Comparison of ENCODE assay signal across 8 cellular contexts in genomic region chr16:8655184-8655717, GRCh38. TPM values are rescaled to one million over a fixed set of nuclear protein-coding genes. Genes with fewer than 3 reads are reported as not detected.
DNase-seq lines count a peak whose midpoint lies in the region; ATAC-seq and TF ChIP-seq lines count a peak whose summit lies in the region.

No MANE protein-coding gene starts in this region.

- no peak overlapping the region for H3K4me2 ChIP-seq in trophoblast cell (ENCODE audit: low read length)

- peak; percentile 55 for ATAC-seq in Right ventricle myocardium superior (ENCODE audit: poor library complexity)
- ATAC-seq in right cardiac atrium: no peak

- H3K4me1 ChIP-seq in right cardiac atrium (ENCODE audit: control insufficient read depth, insufficient read depth, low read length): no peaks in the 10 kb centered on the region
- no peaks in the 10 kb centered on the region for H3K4me1 ChIP-seq in trophoblast cell (ENCODE audit: control insufficient read depth in 1 of 2, insufficient read depth in 2 of 2, low read length in 2 of 2)

- no peak overlapping the region for H3K23ac ChIP-seq in trophoblast cell (ENCODE audit: low read length)

- TF ChIP-seq CTCF in HFF-Myc (IDR thresholded peaks at IDR 0.05; ENCODE audit: low read depth, low read length, missing control alignments) (peak; percentile 77), cardiac fibroblast (IDR thresholded peaks at IDR 0.05; ENCODE audit: low read depth, low read length) (peak; percentile 47)

- no peak overlapping the region for H4K8ac ChIP-seq in trophoblast cell (ENCODE audit: low read depth, low read length)

- H2AFZ ChIP-seq in trophoblast cell (ENCODE audit: insufficient read depth, low read length, poor library complexity): no peak overlapping the region

- H3K4me3 ChIP-seq in right cardiac atrium (ENCODE audit: low read length): no peak overlapping the region
- H3K4me3 ChIP-seq in HFF-Myc (replicated peaks; ENCODE audit: low read depth, low read length): no peak overlapping the region
- no peak overlapping the region for H3K4me3 ChIP-seq in cardiac fibroblast (replicated peaks in 1 of 2; ENCODE audit: low read depth in 2 of 2, low read length in 2 of 2)
- H3K4me3 ChIP-seq in trophoblast cell (ENCODE audit: low read depth, low read length): no peak overlapping the region

- H3K18ac ChIP-seq in trophoblast cell (ENCODE audit: low read length): no peak overlapping the region

- H2AK5ac ChIP-seq in trophoblast cell (ENCODE audit: low read length): no peak overlapping the region

- no peaks in the 10 kb centered on the region for H3K9me3 ChIP-seq in right cardiac atrium (ENCODE audit: control insufficient read depth, low read length)
- no peaks in the 10 kb centered on the region for H3K9me3 ChIP-seq in trophoblast cell (ENCODE audit: insufficient read depth, low read depth, low read length)

- no peaks in the 10 kb centered on the region for H3K79me2 ChIP-seq in trophoblast cell (ENCODE audit: control insufficient read depth, insufficient read depth, low read length, poor library complexity)

- H2BK5ac ChIP-seq in trophoblast cell (ENCODE audit: low read depth, low read length, poor library complexity): no peak overlapping the region

- no peak overlapping the region for H2BK12ac ChIP-seq in trophoblast cell (ENCODE audit: low read length)

- no peak overlapping the region for H4K12ac ChIP-seq in trophoblast cell (ENCODE audit: low read depth, low read length)

- H2BK120ac ChIP-seq in trophoblast cell (ENCODE audit: insufficient read depth, low read length, poor library complexity): no peak overlapping the region

- H4K91ac ChIP-seq in trophoblast cell (ENCODE audit: low read depth, low read length): no peak overlapping the region

- intact Hi-C loops in Right ventricle myocardium superior (cut with DNase I) (no loop called here), right cardiac atrium (cut with DNase I) (loop anchor here in 3 of 4 donors (5.0 to 10.0 kb wide), 4 partner anchors 88 to 230 kb away; partner anchors contain the start of gene LITAFD (in 2 of the 3))

- H3K4ac ChIP-seq in trophoblast cell (ENCODE audit: low read depth, low read length): no peak overlapping the region

- H3K36me3 ChIP-seq in trophoblast cell (ENCODE audit: control insufficient read depth in 1 of 2, insufficient read depth in 2 of 2, low read length in 2 of 2): no peaks in the 10 kb centered on the region

- H3K27ac ChIP-seq in right cardiac atrium (ENCODE audit: low read length) (no peak overlapping the region), trophoblast cell (ENCODE audit: low read depth, low read length) (no peak overlapping the region)

- 77% methylated on average over 1 of the region's 1 CpG for WGBS in right cardiac atrium
- WGBS in trophoblast cell (ENCODE audit: extremely low coverage, insufficient coverage, insufficient read length): no CpG with 5 or more reads among the region's 1 CpG

- H3K79me1 ChIP-seq in trophoblast cell (ENCODE audit: low read length): no peaks in the 10 kb centered on the region

- H3K27me3 ChIP-seq in right cardiac atrium (ENCODE audit: control insufficient read depth, insufficient read depth) (no peaks in the 10 kb centered on the region), trophoblast cell (ENCODE audit: insufficient read depth, low read length) (no peaks in the 10 kb centered on the region)

- no peak for DNase-seq in Right ventricle myocardium superior
- DNase-seq in right cardiac atrium: no peak
- no peak for DNase-seq in HFF-Myc (ENCODE audit: extremely low read depth, low read depth)
- peak; percentile 45 to 68 for DNase-seq in NOMO-1 (lab: John Stamatoyannopoulos, UW; ENCODE audit: unreplicated experiment in 2 of 2)
- peak; percentile 46 to 48 for DNase-seq in cardiac fibroblast (ENCODE audit: low read depth in 2 of 2)
- DNase-seq in trophoblast cell: peak; percentile 47 to 76
- DNase-seq in foreskin melanocyte: no peak
- DNase-seq in GM03348 (ENCODE audit: low spot score): no peak

- no peak overlapping the region for H3K9ac ChIP-seq in trophoblast cell (ENCODE audit: low read length)

- H3K14ac ChIP-seq in trophoblast cell (ENCODE audit: low read length): no peak overlapping the region

RNA-seq across cellular contexts. Expression of gene ABAT, which starts 19.2 kb away (rescaled TPM):
- total RNA-seq in Right ventricle myocardium superior (3.4 TPM), right cardiac atrium (10 to 100 TPM; 12.3 to 42.4 (median 20.2) TPM)
- polyA plus RNA-seq in right cardiac atrium: 10.9 TPM
- polyA plus RNA-seq in trophoblast cell (2013): 2.5 and 2.6 TPM in 2 replicates

RNA-seq across cellular contexts. Expression of gene METTL22, which starts 33.8 kb away (rescaled TPM):
- total RNA-seq in Right ventricle myocardium superior (21.0 TPM), right cardiac atrium (10 to 100 TPM; 28.1 to 37.3 (median 33.3) TPM)
- polyA plus RNA-seq in right cardiac atrium: 26.9 TPM
- polyA plus RNA-seq in trophoblast cell (2013): 21.8 and 25.3 TPM in 2 replicates

Comparison
In these comparisons a context has a peak if more than half of its experiments do, and no peak if none do; other contexts are left out.
1. DNase-seq: peak in NOMO-1 (2 of 2), cardiac fibroblast (2 of 2) and trophoblast cell (2 of 2); none in Right ventricle myocardium superior (single experiment), right cardiac atrium (0 of 3), HFF-Myc (single experiment), foreskin melanocyte (single experiment) and GM03348 (single experiment).